25 cellular contexts compared by ENCODE assay signal in the genomic region with DNA sequence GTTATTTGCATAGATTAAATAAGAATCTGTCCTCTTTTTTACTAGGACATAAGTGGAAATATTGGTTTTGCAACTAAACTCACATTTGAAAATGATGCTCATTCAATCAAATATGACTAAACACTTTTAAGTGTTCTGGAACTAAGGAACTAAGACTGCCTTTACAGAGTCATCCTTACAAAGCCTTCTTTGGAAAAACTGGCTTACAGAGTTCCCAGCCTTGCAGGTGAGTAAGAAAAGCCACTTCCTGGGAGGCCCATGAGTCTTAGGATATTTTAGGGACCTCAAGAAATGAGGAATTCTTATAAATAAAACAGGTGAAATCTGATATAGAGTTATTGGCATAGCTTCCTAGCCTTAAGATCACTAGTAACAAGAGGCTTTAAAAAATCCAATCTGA.
DNase-seq lines count a peak whose midpoint lies in the region; ATAC-seq and TF ChIP-seq lines count a peak whose summit lies in the region.
"Had no signal": no experiment of that assay in that cellular context is flagged by ENCODE, and none has a peak within 500 bp of the region (broad histone marks: within the 10 kb centered on the region; RNA-seq: fewer than 3 reads in every experiment).

No MANE protein-coding gene starts in this region.

- H3K4me3 ChIP-seq in PC-3 (ENCODE audit: low read length) (no peak overlapping the region; the same call in 1 of the 2 replicates), aorta (ENCODE audit: low read length in 2 of 2) (no peak overlapping the region), right atrium auricular region (no peak overlapping the region)
- H3K4me3 ChIP-seq: BLaER1, GM23248, K562, MG63 had no signal

- H3K4me3 Mint-ChIP-seq in memory B cell, result no peak overlapping the region
- H3K4me3 Mint-ChIP-seq: CD4-positive, CD25-positive, alpha-beta regulatory T cell had no signal

- peak; percentile 44 for DNase-seq in ELR (ENCODE audit: low read depth)
- DNase-seq in PC-3, result peak; percentile 90
- DNase-seq in memory B cell (ENCODE audit: low spot score in 2 of 2), result no peak
- DNase-seq in aorta, result no peak
- DNase-seq in right atrium auricular region (ENCODE audit: low spot score), result no peak
- DNase-seq: CD4-positive, CD25-positive, alpha-beta regulatory T cell; DMS153; DND-41; GM23248; H7; Kasumi-1; MG63; NCI-H1105 treated with DMSO at 0.1 percent for 48 hours; NCI-H146; NCI-H1930; NCI-H2107; NCI-H524; NCI-H82; NK-92 treated with Interleukin-12 subunit alpha and Interleukin-12 subunit beta, amount 100 ng/mL, for 24 hours; SIG-M5; SK-N-SH had no signal

- peaks cover 4% of the 10 kb centered on the region for H3F3A ChIP-seq in PC-3 (ENCODE audit: low read length, unreplicated experiment)

- H2AFZ ChIP-seq in PC-3 (ENCODE audit: low read length), result no peak overlapping the region
- H2AFZ ChIP-seq: GM23248 had no signal

- TF ChIP-seq CTCF in PC-3 (conservative IDR thresholded peaks at IDR 0.05; ENCODE audit: low read depth, low read length) (no peak), VCaP (conservative IDR thresholded peaks at IDR 0.05) (no peak), right atrium auricular region (IDR thresholded peaks at IDR 0.05) (no peak)

- H3K36me3 ChIP-seq in PC-3 (ENCODE audit: low read depth, low read length) (no peaks in the 10 kb centered on the region), aorta (ENCODE audit: control insufficient read depth in 1 of 2, insufficient read depth in 2 of 2, low read length in 1 of 2) (no peaks in the 10 kb centered on the region), right atrium auricular region (no peaks in the 10 kb centered on the region)
- H3K36me3 ChIP-seq: BLaER1, MG63 had no signal

- no peaks in the 10 kb centered on the region for H3K9me2 ChIP-seq in PC-3 (replicated peaks; ENCODE audit: low read length)
- H3K9me2 ChIP-seq: SK-N-SH had no signal

- peak overlapping the region; percentile 78 for H3K9ac ChIP-seq in PC-3 (ENCODE audit: low read length)
- H3K9ac ChIP-seq: BLaER1, GM23248, SK-N-SH had no signal

- peaks cover 18% of the 10 kb centered on the region for H3K4me1 Mint-ChIP-seq in memory B cell

- H3K9me3 ChIP-seq in PC-3 (ENCODE audit: low read length) (no peaks in the 10 kb centered on the region), aorta (ENCODE audit: control insufficient read depth, low read length) (no peaks in the 10 kb centered on the region), right atrium auricular region (no peaks in the 10 kb centered on the region)
- H3K9me3 ChIP-seq: MG63, SK-N-SH had no signal

- BruUV-seq in PC-3 (replicated peaks; lab: Mats Ljungman, UMichigan), result no TSS peak

- H3K27ac ChIP-seq in PC-3 (ENCODE audit: low read length) (peak overlapping the region; percentile 99), VCaP (0 out of 2 replicates have a peak overlapping the region, but pooled peaks have one; percentile 25), aorta (ENCODE audit: low read depth in 1 of 2, low read length in 2 of 2) (no peak overlapping the region), right atrium auricular region (no peak overlapping the region)
- H3K27ac ChIP-seq: BLaER1, GM23248 had no signal

- H4K20me1 ChIP-seq in PC-3 (ENCODE audit: low read length), result no peaks in the 10 kb centered on the region
- H4K20me1 ChIP-seq: BLaER1 had no signal

- no peaks in the 10 kb centered on the region for H3K79me2 ChIP-seq in PC-3 (ENCODE audit: low read length)

- H3K4me2 ChIP-seq in PC-3 (ENCODE audit: low read length), result peak overlapping the region; percentile 78
- H3K4me2 ChIP-seq: BLaER1, SK-N-SH had no signal

- H3K36me3 Mint-ChIP-seq in memory B cell, result peaks cover 10% of the 10 kb centered on the region
- H3K36me3 Mint-ChIP-seq: CD4-positive, CD25-positive, alpha-beta regulatory T cell had no signal

- ATAC-seq in PC-3 (peak; percentile 96), memory B cell (ENCODE audit: low read depth) (no peak), HG03135 (IDR thresholded peaks at IDR 0.05; ENCODE audit: unreplicated experiment) (no peak), aorta (ENCODE audit: low FRiP score) (no peak)
- ATAC-seq: K562 had no signal

- H3K27ac Mint-ChIP-seq in memory B cell, result peak overlapping the region; percentile 17
- H3K27ac Mint-ChIP-seq: CD4-positive, CD25-positive, alpha-beta regulatory T cell had no signal

- H3K27me3 ChIP-seq in PC-3 (ENCODE audit: low read length) (no peaks in the 10 kb centered on the region), aorta (ENCODE audit: control insufficient read depth in 1 of 2, insufficient read depth in 2 of 2, low read length in 1 of 2) (no peaks in the 10 kb centered on the region), right atrium auricular region (no peaks in the 10 kb centered on the region)
- H3K27me3 ChIP-seq: BLaER1, MG63 had no signal

- H3K9me3 Mint-ChIP-seq in memory B cell, result no peaks in the 10 kb centered on the region

- POLR2A ChIA-PET in PC-3 (lab: Charles Lee; ENCODE audit: unreplicated experiment), result no interaction called here

- intact Hi-C loops in PC-3 (cut with micrococcal nuclease), result loop anchor here (2.0 kb wide), 1 partner anchor 85 kb away; no protein-coding TSS in a partner anchor
- intact Hi-C loops in aorta (cut with DNase I), result no loop called here

- H3K27me3 Mint-ChIP-seq in memory B cell, result no peaks in the 10 kb centered on the region
- H3K27me3 Mint-ChIP-seq: CD4-positive, CD25-positive, alpha-beta regulatory T cell had no signal

- H3K4me1 ChIP-seq in PC-3 (ENCODE audit: insufficient read depth, low read length) (peaks cover 43% of the 10 kb centered on the region), aorta (ENCODE audit: control insufficient read depth in 1 of 2, insufficient read depth in 2 of 2, low read length in 2 of 2) (no peaks in the 10 kb centered on the region), right atrium auricular region (peaks cover 0 to 2% of the 10 kb centered on the region in 2 donors)
- H3K4me1 ChIP-seq: BLaER1 had no signal

- CTCF ChIA-PET in PC-3 (lab: Charles Lee), result no interaction called here

Comparison
In these comparisons a context has a peak if more than half of its experiments do, and no peak if none do; other contexts are left out.
1. DNase-seq: peak in ELR (single experiment) and PC-3 (single experiment); none in memory B cell (0 of 2), aorta (0 of 2) and right atrium auricular region (single experiment).
2. H3K27ac ChIP-seq: peak in PC-3 (single experiment) and VCaP (single experiment); none in aorta (0 of 2) and right atrium auricular region (0 of 2).